Comparison of ENCODE assay signal across 9 cellular contexts in genomic region chr20:32674362-32674789, GRCh38. TPM values are rescaled to one million over a fixed set of nuclear protein-coding genes. Genes with fewer than 3 reads are reported as not detected.
DNase-seq lines count a peak whose midpoint lies in the region; ATAC-seq, FAIRE-seq and TF ChIP-seq lines count a peak whose summit lies in the region.
"Had no signal": no experiment of that assay in that cellular context is flagged by ENCODE, and none has a peak within 500 bp of the region (broad histone marks: within the 10 kb centered on the region; RNA-seq: fewer than 3 reads in every experiment).

No MANE protein-coding gene starts in this region.

- no peaks in the 10 kb centered on the region for H3K36me3 ChIP-seq in pancreas

- H3K27ac Mint-ChIP-seq in effector memory CD8-positive, alpha-beta T cell: no peak overlapping the region

- H3K4me1 Mint-ChIP-seq in effector memory CD8-positive, alpha-beta T cell (ENCODE audit: low read depth in 2 of 2): peaks cover 8 to 15% of the 10 kb centered on the region in 2 donors

- H3K27me3 Mint-ChIP-seq in effector memory CD8-positive, alpha-beta T cell: no peaks in the 10 kb centered on the region

- no peak overlapping the region for H3K4me3 ChIP-seq in pancreas

- FAIRE-seq in pancreas (lab: Jason Lieb, UNC): no peak

- peak; percentile 43 for DNase-seq in ACHN
- DNase-seq in GM13976 (ENCODE audit: low spot score): peak; percentile 84
- DNase-seq in NCI-H446 treated with DMSO at 0.1 percent for 48 hours (lab: John Stamatoyannopoulos, UW): peak; percentile 7
- peak; percentile 39 to 59 for DNase-seq in activated CD4-positive, alpha-beta T cell treated with anti-CD3 and anti-CD28 coated beads, Interleukin-2, amount 50 U/mL, for 24 hours (ENCODE audit: low read depth in 1 of 2, low spot score in 1 of 2)
- DNase-seq in effector memory CD8-positive, alpha-beta T cell: peak; percentile 57 to 67 (median 62)
- peak in 3 of 6 donors; percentile 50 to 73 (median 56) for DNase-seq in pancreas
- no peak for DNase-seq in GOT3 (lab: John Stamatoyannopoulos, UW)
- no peak for DNase-seq in dedifferentiated amniotic fluid mesenchymal stem cell (ENCODE audit: extremely low spot score)

- ATAC-seq in effector memory CD8-positive, alpha-beta T cell (replicated peaks): peak; percentile 59
- ATAC-seq in pancreas: peak; percentile 68 to 84 (median 76)

- H3K27me3 ChIP-seq in pancreas: no peaks in the 10 kb centered on the region

- WGBS in pancreas, 2 donors: 53 to 57% methylated on average over 5 of the region's 5 CpGs

- peak; percentile 66 for TF ChIP-seq CTCF in GM13976 (IDR thresholded peaks at IDR 0.05; ENCODE audit: borderline replicate concordance, control extremely low read depth, extremely low read depth, insufficient read depth, missing control alignments)
- peak; percentile 16 to 57 (median 38) for TF ChIP-seq CTCF in pancreas (IDR thresholded peaks at IDR 0.05)

- no peaks in the 10 kb centered on the region for H3K36me3 Mint-ChIP-seq in effector memory CD8-positive, alpha-beta T cell (ENCODE audit: insufficient read depth)

- intact Hi-C loops in pancreas (cut with DNase I): no loop called here

- H3K4me1 ChIP-seq in pancreas: no peaks in the 10 kb centered on the region

- H3K9me3 ChIP-seq in pancreas: no peaks in the 10 kb centered on the region

- H3K9me3 Mint-ChIP-seq in effector memory CD8-positive, alpha-beta T cell: no peaks in the 10 kb centered on the region

- in situ Hi-C loops in ACHN (cut with HindIII; ENCODE audit: low pct_ligation_motif_present, low pct_unique_long_range_greater_than_20kb, low sequenced_read_pairs) (no loop called here), GM13976 (cut with MboI; ENCODE audit: low sequenced_read_pairs, unreplicated experiment) (loop anchor here (10.0 to 25.0 kb wide), 2 partner anchors 110 to 837 kb away; partner anchors contain the start of gene FOXS1)

- no peak overlapping the region for H3K27ac ChIP-seq in pancreas

- H3K4me3 Mint-ChIP-seq in effector memory CD8-positive, alpha-beta T cell: peak overlapping the region in 1 of 2 donors; percentile 13

RNA-seq across cellular contexts. Expression of gene C20orf203, which starts 0.6 kb away (rescaled TPM):
- total RNA-seq in pancreas: under 1 TPM in 2 of 6 donors, not detected in 4; 0.03 to 0.08 TPM
- under 1 TPM in 1 of 2 donors, not detected in 1; 0.08 TPM for polyA plus RNA-seq in pancreas
- total RNA-seq: pulmonary artery endothelial cell had no signal

Comparison
In these comparisons a context has a peak if more than half of its experiments do, and no peak if none do; other contexts are left out.
1. DNase-seq: peak in ACHN (single experiment), GM13976 (single experiment), NCI-H446 treated with DMSO at 0.1 percent for 48 hours (single experiment), activated CD4-positive, alpha-beta T cell treated with anti-CD3 and anti-CD28 coated beads, Interleukin-2, amount 50 U/mL, for 24 hours (2 of 2) and effector memory CD8-positive, alpha-beta T cell (3 of 3); none in GOT3 (single experiment) and dedifferentiated amniotic fluid mesenchymal stem cell (single experiment).